In the genomic region with DNA sequence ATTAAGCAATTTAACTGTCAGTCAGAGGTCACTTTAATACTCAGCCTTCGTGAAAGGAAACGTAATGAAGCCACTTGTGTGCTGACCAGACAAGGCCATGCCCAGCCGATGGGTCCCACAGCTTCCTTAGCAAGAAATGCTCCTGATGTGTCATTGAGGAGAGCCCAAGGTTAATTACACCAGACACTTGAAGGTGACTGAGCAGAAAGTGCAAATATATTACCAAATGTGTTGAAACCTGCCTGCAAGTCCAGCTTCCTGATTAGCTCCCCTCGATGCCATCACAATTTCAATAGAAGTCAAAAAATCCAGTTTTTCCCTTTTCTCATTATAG, we compare ENCODE assay signal across 13 cellular contexts.
DNase-seq lines count a peak whose midpoint lies in the region; ATAC-seq and TF ChIP-seq lines count a peak whose summit lies in the region.
"Had no signal": no experiment of that assay in that cellular context is flagged by ENCODE, and none has a peak within 500 bp of the region (broad histone marks: within the 10 kb centered on the region; RNA-seq: fewer than 3 reads in every experiment).

No MANE protein-coding gene starts in this region.

- H2BK5ac ChIP-seq in IMR-90 (ENCODE audit: low read depth, low read length, poor library complexity, severe bottlenecking): peak overlapping the region; percentile 98

- peak overlapping the region; percentile 85 to 88 for H4K8ac ChIP-seq in IMR-90 (ENCODE audit: low read depth in 2 of 2, low read length in 2 of 2)

- no peaks in the 10 kb centered on the region for H3K9me2 ChIP-seq in PC-9 (ENCODE audit: insufficient read depth)

- H3K79me1 ChIP-seq in IMR-90 (ENCODE audit: low read depth in 1 of 2, low read length in 2 of 2): peaks cover 0 to 24% of the 10 kb centered on the region in 2 experiments; a peak in 2 of 4 replicates

- peak; percentile 6 for ATAC-seq in IMR-90 (ENCODE audit: low read depth)
- ATAC-seq in GM19351 (IDR thresholded peaks at IDR 0.05; ENCODE audit: unreplicated experiment): no peak
- ATAC-seq: left colon had no signal

- H4K20me1 ChIP-seq in IMR-90 (ENCODE audit: insufficient read depth, low read length): no peaks in the 10 kb centered on the region
- H4K20me1 ChIP-seq in mammary epithelial cell (ENCODE audit: insufficient read depth, low read length): no peaks in the 10 kb centered on the region
- H4K20me1 ChIP-seq in PC-9 (ENCODE audit: insufficient read depth): no peaks in the 10 kb centered on the region

- H3K4me1 ChIP-seq in IMR-90 (ENCODE audit: control insufficient read depth, insufficient read depth, low read length): peaks cover 18% of the 10 kb centered on the region
- H3K4me1 ChIP-seq in mammary epithelial cell (ENCODE audit: insufficient read depth, low read length): peaks cover 26% of the 10 kb centered on the region
- peaks cover 12% of the 10 kb centered on the region for H3K4me1 ChIP-seq in PC-9 (replicated peaks; ENCODE audit: insufficient read depth)
- H3K4me1 ChIP-seq: pancreas had no signal

- BruUV-seq in IMR-90 (replicated peaks; lab: Mats Ljungman, UMichigan) (no TSS peak), mammary epithelial cell (replicated peaks; lab: Mats Ljungman, UMichigan) (no TSS peak), PC-9 (replicated peaks; lab: Mats Ljungman, UMichigan) (no TSS peak)

- H3K4me3 ChIP-seq in IMR-90 (ENCODE audit: insufficient read depth, low read depth, low read length) (no peak overlapping the region), mammary epithelial cell (replicated peaks in 1 of 3; ENCODE audit: insufficient read depth in 1 of 3, low read depth in 2 of 3, low read length in 3 of 3) (no peak overlapping the region), PC-9 (no peak overlapping the region)
- H3K4me3 ChIP-seq: pancreas had no signal

- peak overlapping the region; percentile 51 for H3K4me2 ChIP-seq in IMR-90 (ENCODE audit: low read depth, low read length)
- no peak overlapping the region for H3K4me2 ChIP-seq in mammary epithelial cell (ENCODE audit: insufficient read depth, low read depth, low read length)
- no peak overlapping the region for H3K4me2 ChIP-seq in PC-9

- peak overlapping the region; percentile 77 for H4K5ac ChIP-seq in IMR-90 (ENCODE audit: low read depth, low read length)

- peak overlapping the region; percentile 89 for H3K27ac ChIP-seq in IMR-90 (ENCODE audit: insufficient read depth, low read length)
- H3K27ac ChIP-seq in mammary epithelial cell (ENCODE audit: insufficient read depth, low read depth, low read length): no peak overlapping the region
- peak overlapping the region; percentile 27 for H3K27ac ChIP-seq in temporal lobe (ENCODE audit: low read depth, low read length)
- H3K27ac ChIP-seq in PC-9: no peak overlapping the region

- H3K14ac ChIP-seq in IMR-90 (replicated peaks; ENCODE audit: low read depth, low read length): peak overlapping the region; percentile 91

- intact Hi-C loops in IMR-90 (cut with micrococcal nuclease) (loop anchor here (1.0 to 5.0 kb wide), 3 partner anchors 18 to 260 kb away; partner anchors contain the start of gene VIM), mammary epithelial cell (cut with micrococcal nuclease) (no loop called here), PC-9 (cut with micrococcal nuclease; ENCODE audit: unreplicated experiment) (loop anchor here (5.0 kb wide), 1 partner anchor 94 kb away; no protein-coding TSS in a partner anchor)

- H3K36me3 Mint-ChIP-seq in mesothelial cell of epicardium: no peaks in the 10 kb centered on the region

- TF ChIP-seq CTCF in IMR-90 (conservative IDR thresholded peaks at IDR 0.05; ENCODE audit: low read depth, low read length): no peak
- no peak for TF ChIP-seq CTCF in mammary epithelial cell (conservative IDR thresholded peaks at IDR 0.05 in 1 of 2, IDR thresholded peaks at IDR 0.05 in 1 of 2; ENCODE audit: extremely low read depth in 1 of 2, insufficient read depth in 1 of 2, low read depth in 1 of 2, low read length in 2 of 2)
- TF ChIP-seq CTCF in mesothelial cell of epicardium (IDR thresholded peaks at IDR 0.05; ENCODE audit: unreplicated experiment): no peak
- no peak for TF ChIP-seq CTCF in PC-9 (conservative IDR thresholded peaks at IDR 0.05)

- H3K9me3 Mint-ChIP-seq in mesothelial cell of epicardium: no peaks in the 10 kb centered on the region
- H3K9me3 Mint-ChIP-seq: stimulated activated naive CD8-positive, alpha-beta T cell treated with anti-CD3 and anti-CD28 coated beads, Interleukin-15, Interleukin-2, amounts not matched to agents 100 ng/mL and 50 ng/mL, for 24 hours had no signal

- 90% methylated on average over 2 of the region's 4 CpGs; no CpG with 5 or more reads in 1 of the 2 experiments for WGBS in IMR-90 (ENCODE audit: extremely low coverage in 2 of 2, insufficient read length in 1 of 2), 2 experiments
- WGBS in mammary epithelial cell (ENCODE audit: low coverage, missing lambda C conversion rate): 99% methylated on average over 4 of the region's 4 CpGs

- H3K9ac ChIP-seq in IMR-90 (ENCODE audit: low read depth, low read length) (peak overlapping the region; percentile 20), mammary epithelial cell (ENCODE audit: insufficient read depth, low read length) (no peak overlapping the region)

- H3K79me2 ChIP-seq in mammary epithelial cell (ENCODE audit: insufficient read depth, low read length) (no peaks in the 10 kb centered on the region), PC-9 (ENCODE audit: low read depth) (no peaks in the 10 kb centered on the region)

- peak overlapping the region; percentile 98 for H2BK20ac ChIP-seq in IMR-90 (ENCODE audit: low read depth, low read length)

- H3K56ac ChIP-seq in IMR-90 (ENCODE audit: extremely low read depth, insufficient read depth, low read length): peak overlapping the region; percentile 85

- peak overlapping the region; percentile 98 for H2BK120ac ChIP-seq in IMR-90 (ENCODE audit: low read depth, low read length)

- TF ChIP-seq RAD21 in IMR-90 (IDR thresholded peaks at IDR 0.05; ENCODE audit: low read length): no peak

- H2AFZ ChIP-seq in IMR-90 (replicated peaks; ENCODE audit: low read length, poor library complexity) (peak overlapping the region; percentile 3), mammary epithelial cell (ENCODE audit: low read depth, low read length) (peak overlapping the region; percentile 22), PC-9 (no peak overlapping the region)

- dilution Hi-C loops in IMR-90 (cut with HindIII; ENCODE audit: low sequenced_read_pairs, unreplicated experiment) (no loop called here), mammary epithelial cell (cut with HindIII; ENCODE audit: low sequenced_read_pairs) (no loop called here)

- H3K9me3 ChIP-seq in IMR-90 (ENCODE audit: control insufficient read depth, insufficient read depth, low read length): no peaks in the 10 kb centered on the region
- no peaks in the 10 kb centered on the region for H3K9me3 ChIP-seq in mammary epithelial cell (replicated peaks; ENCODE audit: insufficient read depth, low read length)
- H3K9me3 ChIP-seq in PC-9 (ENCODE audit: insufficient read depth, low read depth): no peaks in the 10 kb centered on the region
- H3K9me3 ChIP-seq: pancreas had no signal

- no peak for TF ChIP-seq POLR2A in IMR-90 (IDR thresholded peaks at IDR 0.05; ENCODE audit: low read depth, low read length)

- peaks cover 19% of the 10 kb centered on the region for H3K9me1 ChIP-seq in IMR-90 (ENCODE audit: insufficient read depth, low read length)

- H4K91ac ChIP-seq in IMR-90 (ENCODE audit: insufficient read depth, low read depth, low read length): peak overlapping the region; percentile 93

- H3K23ac ChIP-seq in IMR-90 (ENCODE audit: low read depth, low read length): peak overlapping the region; percentile 97

- H3K4ac ChIP-seq in IMR-90 (ENCODE audit: low read depth, low read length): peak overlapping the region; percentile 93

- in situ Hi-C loops in IMR-90 (cut with MboI; ENCODE audit: low sequenced_read_pairs): no loop called here
- in situ Hi-C loops in mammary epithelial cell (cut with MboI; ENCODE audit: low sequenced_read_pairs in 2 of 2): no loop called here

- H2BK15ac ChIP-seq in IMR-90 (ENCODE audit: low read depth, low read length): peak overlapping the region; percentile 82; the same call in 2 of the 3 replicates

- no peak overlapping the region for H3K4me3 Mint-ChIP-seq in mesothelial cell of epicardium
- H3K4me3 Mint-ChIP-seq: stimulated activated naive CD8-positive, alpha-beta T cell treated with anti-CD3 and anti-CD28 coated beads, Interleukin-15, Interleukin-2, amounts not matched to agents 100 ng/mL and 50 ng/mL, for 24 hours had no signal

- no peak for DNase-seq in IMR-90
- DNase-seq in mammary epithelial cell: no peak
- DNase-seq in mesothelial cell of epicardium (ENCODE audit: low spot score in 2 of 2, unreplicated experiment in 2 of 2): no peak
- no peak for DNase-seq in NCI-H1092 (lab: John Stamatoyannopoulos, UW)
- no peak for DNase-seq in NK-92 treated with Interleukin-12 subunit alpha and Interleukin-12 subunit beta, amount 100 ng/mL, for 24 hours (lab: John Stamatoyannopoulos, UW)
- no peak for DNase-seq in PC-9
- DNase-seq: left colon; NCI-H524 treated with DMSO at 0.1 percent for 48 hours; pancreas; stimulated activated CD4-positive, alpha-beta T cell treated with anti-CD3 and anti-CD28 coated beads, Interleukin-4, amount 100 ng/mL, for 24 hours had no signal

- peaks cover 19% of the 10 kb centered on the region for H3K4me1 Mint-ChIP-seq in mesothelial cell of epicardium

- H3K36me3 ChIP-seq in IMR-90 (ENCODE audit: control insufficient read depth, insufficient read depth, low read length) (no peaks in the 10 kb centered on the region), mammary epithelial cell (ENCODE audit: insufficient read depth, low read length) (no peaks in the 10 kb centered on the region), PC-9 (ENCODE audit: low read depth) (no peaks in the 10 kb centered on the region)
- H3K36me3 ChIP-seq: pancreas had no signal

- peak overlapping the region; percentile 92 for H2AK5ac ChIP-seq in IMR-90 (ENCODE audit: low read depth, low read length)

- CTCF ChIA-PET in IMR-90 (lab: Yijun Ruan, JAX) (interaction anchor here (0.8 to 1.3 kb wide), 2 partner anchors 16 to 28 kb away, joined by 5 read pairs; no protein-coding TSS in a partner anchor), mammary epithelial cell (lab: Charles Lee; ENCODE audit: low non-redundant PET) (interaction anchor here (0.6 kb wide), 1 partner anchor 74 kb away, joined by 3 read pairs; no protein-coding TSS in a partner anchor), PC-9 (lab: Charles Lee) (interaction anchor here (0.7 kb wide), 1 partner anchor 117 kb away, joined by 3 read pairs; no protein-coding TSS in a partner anchor)

- no peaks in the 10 kb centered on the region for H3K27me3 ChIP-seq in IMR-90 (ENCODE audit: control insufficient read depth, insufficient read depth, low read length)
- no peaks in the 10 kb centered on the region for H3K27me3 ChIP-seq in mammary epithelial cell (ENCODE audit: insufficient read depth, low read length)
- H3K27me3 ChIP-seq in PC-9 (ENCODE audit: insufficient read depth, low read depth): no peaks in the 10 kb centered on the region
- H3K27me3 ChIP-seq: pancreas had no signal

- H3F3A ChIP-seq in PC-9 (ENCODE audit: insufficient read depth, low read depth): no peaks in the 10 kb centered on the region

- H2AK9ac ChIP-seq in IMR-90 (replicated peaks; ENCODE audit: low read depth, low read length, poor library complexity): peak overlapping the region; percentile 13

- POLR2A ChIA-PET in IMR-90 (lab: Charles Lee; ENCODE audit: unreplicated experiment): interaction anchor here (0.6 to 2.8 kb wide), 8 partner anchors 19 to 565 kb away, joined by 3 to 21 read pairs (median 4); partner anchors contain the start of gene VIM
- POLR2A ChIA-PET in PC-9 (lab: Charles Lee; ENCODE audit: unreplicated experiment): no interaction called here

- no peaks in the 10 kb centered on the region for H3K27me3 Mint-ChIP-seq in mesothelial cell of epicardium (ENCODE audit: low read depth)
- H3K27me3 Mint-ChIP-seq: stimulated activated naive CD8-positive, alpha-beta T cell treated with anti-CD3 and anti-CD28 coated beads, Interleukin-15, Interleukin-2, amounts not matched to agents 100 ng/mL and 50 ng/mL, for 24 hours had no signal

- H3K27ac Mint-ChIP-seq in mesothelial cell of epicardium: peak overlapping the region; percentile 87

- peak overlapping the region; percentile 85 for H3K18ac ChIP-seq in IMR-90 (ENCODE audit: low read depth, low read length)

Comparison
In these comparisons a context has a peak if more than half of its experiments do, and no peak if none do; other contexts are left out.
1. H3K27ac ChIP-seq: peak in IMR-90 (single experiment) and temporal lobe (single experiment); none in mammary epithelial cell (single experiment) and PC-9 (single experiment).